In genomic region chr10:96565774-96566173, GRCh38 we compare ENCODE assay signal across 16 cellular contexts. TPM values are rescaled to one million over a fixed set of nuclear protein-coding genes. Genes with fewer than 3 reads are reported as not detected.
A peak's percentile ranks its signal among the peaks of the same experiment; 100 is the strongest.
DNase-seq lines count a peak whose midpoint lies in the region; ATAC-seq and TF ChIP-seq lines count a peak whose summit lies in the region.
"Had no signal": no experiment of that assay in that cellular context is flagged by ENCODE, and none has a peak within 500 bp of the region (broad histone marks: within the 10 kb centered on the region; RNA-seq: fewer than 3 reads in every experiment).

No MANE protein-coding gene starts in this region.

- H3K4me1 ChIP-seq in fibroblast of lung (ENCODE audit: control insufficient read depth, extremely low read depth, insufficient read depth, low read length), result no peaks in the 10 kb centered on the region

- CTCF ChIA-PET in activated naive CD4-positive, alpha-beta T cell treated with anti-CD3 and anti-CD28 coated beads, Interleukin-2, amount 10 ng/mL, durations not matched to agents 7 days and 5 days (lab: Charles Lee), result interaction anchor here (0.6 kb wide), 1 partner anchor 848 kb away, joined by 3 read pairs; no protein-coding TSS in a partner anchor

- no peak for TF ChIP-seq CTCF in fibroblast of lung (conservative IDR thresholded peaks at IDR 0.05 in 1 of 2, IDR thresholded peaks at IDR 0.05 in 1 of 2; ENCODE audit: low read depth in 1 of 2, low read length in 2 of 2)

- H3K9me3 ChIP-seq in fibroblast of lung (ENCODE audit: control insufficient read depth, insufficient read depth, low read depth, low read length), result no peaks in the 10 kb centered on the region

- H2AFZ ChIP-seq in fibroblast of lung (ENCODE audit: low read length), result no peak overlapping the region

- no peak overlapping the region for H3K27ac ChIP-seq in fibroblast of lung (ENCODE audit: insufficient read depth, low read length)

- no peak for DNase-seq in activated naive CD4-positive, alpha-beta T cell treated with anti-CD3 and anti-CD28 coated beads, Interleukin-2, amount 10 ng/mL, durations not matched to agents 7 days and 5 days
- DNase-seq in SK-MEL-5 (ENCODE audit: low read depth, low spot score) (peak; percentile 2), fibroblast of lung (ENCODE audit: low read depth in 2 of 2) (peak; percentile 65 to 73), HUDEP-2 (lab: John Stamatoyannopoulos, UW; ENCODE audit: unreplicated experiment in 76 of 76) (no peak)
- DNase-seq in stimulated activated naive CD8-positive, alpha-beta T cell treated with anti-CD3 and anti-CD28 coated beads, Interleukin-15, Interleukin-2, amounts not matched to agents 100 U/mL and 50 U/mL, for 24 hours, result no peak
- no peak for DNase-seq in stimulated activated CD4-positive, alpha-beta T cell treated with anti-CD3 and anti-CD28 coated beads, Interleukin-4, amount 100 ng/mL, for 4 hours
- DNase-seq: activated gamma-delta T cell treated with Interleukin-2 at 50 U/mL for 16 hours, DMS79, H9, islet precursor cell, NCI-H1092, NCI-H345, T-helper 17 cell had no signal

- H3K36me3 Mint-ChIP-seq in activated naive CD4-positive, alpha-beta T cell treated with anti-CD3 and anti-CD28 coated beads, Interleukin-2, amount 50 U/mL, for 24 hours, result peaks cover 21% of the 10 kb centered on the region
- peaks cover 24% of the 10 kb centered on the region for H3K36me3 Mint-ChIP-seq in activated naive CD4-positive, alpha-beta T cell treated with anti-CD3 and anti-CD28 coated beads, Interleukin-2, amount 10 ng/mL, durations not matched to agents 7 days and 5 days

- no peaks in the 10 kb centered on the region for H3K27me3 ChIP-seq in fibroblast of lung (ENCODE audit: control insufficient read depth, insufficient read depth, low read length)

- no peak overlapping the region for H3K4me3 ChIP-seq in fibroblast of lung (replicated peaks in 1 of 4; ENCODE audit: control extremely low read depth in 1 of 4, insufficient read depth in 1 of 4, low read depth in 3 of 4, low read length in 4 of 4)

- H3K4me2 ChIP-seq in fibroblast of lung (ENCODE audit: extremely low read depth, insufficient read depth, low read length), result no peak overlapping the region

- peak overlapping the region; percentile 59 for H3K27ac Mint-ChIP-seq in activated naive CD4-positive, alpha-beta T cell treated with anti-CD3 and anti-CD28 coated beads, Interleukin-2, amount 50 U/mL, for 24 hours
- no peak overlapping the region for H3K27ac Mint-ChIP-seq in activated naive CD4-positive, alpha-beta T cell treated with anti-CD3 and anti-CD28 coated beads, Interleukin-2, amount 10 ng/mL, durations not matched to agents 7 days and 5 days
- H3K27ac Mint-ChIP-seq: progenitor cell of endocrine pancreas, T-helper 17 cell had no signal

- H3K9ac ChIP-seq in fibroblast of lung (ENCODE audit: insufficient read depth, low read length), result no peak overlapping the region

- in situ Hi-C loops in SK-MEL-5 (cut with HindIII; ENCODE audit: low pct_unique_long_range_greater_than_20kb, low sequenced_read_pairs), result no loop called here

- no peaks in the 10 kb centered on the region for H3K9me3 Mint-ChIP-seq in activated naive CD4-positive, alpha-beta T cell treated with anti-CD3 and anti-CD28 coated beads, Interleukin-2, amount 50 U/mL, for 24 hours
- H3K9me3 Mint-ChIP-seq in activated naive CD4-positive, alpha-beta T cell treated with anti-CD3 and anti-CD28 coated beads, Interleukin-2, amount 10 ng/mL, durations not matched to agents 7 days and 5 days, result no peaks in the 10 kb centered on the region
- H3K9me3 Mint-ChIP-seq: H9 had no signal

- H3K27me3 Mint-ChIP-seq in activated naive CD4-positive, alpha-beta T cell treated with anti-CD3 and anti-CD28 coated beads, Interleukin-2, amount 50 U/mL, for 24 hours, result no peaks in the 10 kb centered on the region
- H3K27me3 Mint-ChIP-seq in activated naive CD4-positive, alpha-beta T cell treated with anti-CD3 and anti-CD28 coated beads, Interleukin-2, amount 10 ng/mL, durations not matched to agents 7 days and 5 days, result no peaks in the 10 kb centered on the region
- H3K27me3 Mint-ChIP-seq: progenitor cell of endocrine pancreas, T-helper 17 cell had no signal

- no peaks in the 10 kb centered on the region for H3K36me3 ChIP-seq in fibroblast of lung (ENCODE audit: control insufficient read depth, insufficient read depth, low read length)

- peak overlapping the region; percentile 31 for H3K4me3 Mint-ChIP-seq in activated naive CD4-positive, alpha-beta T cell treated with anti-CD3 and anti-CD28 coated beads, Interleukin-2, amount 50 U/mL, for 24 hours
- H3K4me3 Mint-ChIP-seq in activated naive CD4-positive, alpha-beta T cell treated with anti-CD3 and anti-CD28 coated beads, Interleukin-2, amount 10 ng/mL, durations not matched to agents 7 days and 5 days, result no peak overlapping the region
- H3K4me3 Mint-ChIP-seq: H9, T-helper 17 cell had no signal

- H3K4me1 Mint-ChIP-seq in activated naive CD4-positive, alpha-beta T cell treated with anti-CD3 and anti-CD28 coated beads, Interleukin-2, amount 50 U/mL, for 24 hours, result peaks cover 62% of the 10 kb centered on the region
- H3K4me1 Mint-ChIP-seq in activated naive CD4-positive, alpha-beta T cell treated with anti-CD3 and anti-CD28 coated beads, Interleukin-2, amount 10 ng/mL, durations not matched to agents 7 days and 5 days, result peaks cover 20% of the 10 kb centered on the region

- peak; percentile 80 for ATAC-seq in stimulated activated naive CD8-positive, alpha-beta T cell treated with anti-CD3 and anti-CD28 coated beads, Interleukin-15, Interleukin-2, amounts not matched to agents 100 U/mL and 50 U/mL, for 24 hours
- ATAC-seq in GM21737 (IDR thresholded peaks at IDR 0.05; ENCODE audit: unreplicated experiment), result no peak
- ATAC-seq: T-helper 17 cell had no signal

- peaks cover 50% of the 10 kb centered on the region for H3K79me2 ChIP-seq in fibroblast of lung (ENCODE audit: control insufficient read depth, insufficient read depth, low read length)

- peaks cover 5% of the 10 kb centered on the region for H4K20me1 ChIP-seq in fibroblast of lung (ENCODE audit: control insufficient read depth, extremely low read depth, insufficient read depth, low read length)

RNA-seq across cellular contexts. Expression of gene TM9SF3, which starts 21.0 kb away (rescaled TPM):
- total RNA-seq in SK-MEL-5 (2014; rRNA removed; shearing (Covaris generic)), result 47.1 and 54.6 TPM in 2 replicates
- 50.9 and 54.8 TPM in 2 replicates for polyA plus RNA-seq in SK-MEL-5 (2015; cell fraction: cytosol; rRNA removed)
- polyA plus RNA-seq in SK-MEL-5 (2015; cell fraction: nucleus; rRNA removed), result 31.0 and 35.7 TPM in 2 replicates
- 92.7 and 103 TPM in 2 replicates for total RNA-seq in fibroblast of lung
- polyA plus RNA-seq in fibroblast of lung, result 73.4 and 107 TPM in 2 replicates
- 68.3 and 96.6 TPM in 2 replicates for polyA plus RNA-seq in fibroblast of lung (2012)
- polyA minus RNA-seq in fibroblast of lung (ENCODE audit: low replicate concordance), result 11.1 and 14.4 TPM in 2 replicates

RNA-seq across cellular contexts. Expression of gene TLL2, which starts 52.0 kb away (rescaled TPM):
- 0.08 and 0.11 TPM in 2 replicates for total RNA-seq in SK-MEL-5 (2014; rRNA removed; shearing (Covaris generic))
- 0.06 and 0.53 TPM in 2 replicates for polyA plus RNA-seq in SK-MEL-5 (2015; cell fraction: cytosol; rRNA removed)
- 0.05 and 0.09 TPM in 2 replicates for polyA plus RNA-seq in SK-MEL-5 (2015; cell fraction: nucleus; rRNA removed)
- 0.17 and 0.26 TPM in 2 replicates for total RNA-seq in fibroblast of lung
- 0.01 and 0.05 TPM in 2 replicates for polyA plus RNA-seq in fibroblast of lung
- polyA plus RNA-seq in fibroblast of lung (2012), result 0.02 TPM in 1 of 2 replicates, not detected in the other
- polyA minus RNA-seq in fibroblast of lung (ENCODE audit: low replicate concordance), result not detected in 2 replicates
- total RNA-seq: T-helper 17 cell had no signal

Comparison
In these comparisons a context has a peak if more than half of its experiments do, and no peak if none do; other contexts are left out.
1. DNase-seq: peak in SK-MEL-5 (single experiment) and fibroblast of lung (2 of 2); none in activated naive CD4-positive, alpha-beta T cell treated with anti-CD3 and anti-CD28 coated beads, Interleukin-2, amount 10 ng/mL, durations not matched to agents 7 days and 5 days (single experiment), stimulated activated naive CD8-positive, alpha-beta T cell treated with anti-CD3 and anti-CD28 coated beads, Interleukin-15, Interleukin-2, amounts not matched to agents 100 U/mL and 50 U/mL, for 24 hours (single experiment), HUDEP-2 (0 of 76) and stimulated activated CD4-positive, alpha-beta T cell treated with anti-CD3 and anti-CD28 coated beads, Interleukin-4, amount 100 ng/mL, for 4 hours (0 of 2).